Comparison of ENCODE assay signal across 9 cellular contexts in the genomic region with DNA sequence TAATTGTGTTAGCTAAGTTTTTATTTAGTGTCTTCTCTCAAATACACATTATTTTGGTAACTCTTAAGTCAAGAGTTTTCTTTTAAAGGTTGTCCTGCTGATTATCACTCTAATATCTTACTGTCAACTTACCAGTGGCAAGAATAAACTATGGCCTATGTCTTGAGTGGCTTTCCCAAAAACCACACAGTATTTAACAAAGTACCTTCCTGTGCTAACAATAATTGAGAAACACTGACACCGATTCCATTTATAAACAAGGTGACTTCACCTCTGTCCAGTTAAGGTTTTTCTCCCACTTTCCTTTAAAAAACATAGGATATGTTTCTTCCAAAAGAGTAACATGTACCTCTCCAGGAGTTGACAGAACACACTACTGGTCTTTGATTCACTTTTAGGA.
"Had no signal": no experiment of that assay in that cellular context is flagged by ENCODE, and none has a peak within 500 bp of the region (broad histone marks: within the 10 kb centered on the region; RNA-seq: fewer than 3 reads in every experiment).

No MANE protein-coding gene starts in this region.

- H3K4me3 Mint-ChIP-seq: GM23338, H9, HFFc6 had no signal

- H3K4me1 Mint-ChIP-seq: H9 had no signal

- DNase-seq: GM23248, GOT3, H7, H9, HCEC 1CT, HFFc6 had no signal

- H3K9me3 ChIP-seq: HAP-1 had no signal

- H3K27ac ChIP-seq: GM23248 had no signal

- H3K4me1 ChIP-seq: HAP-1 had no signal

- ATAC-seq: GM23338, HCT116 had no signal

- H3K4me3 ChIP-seq: GM23248, GM23338, HAP-1 had no signal

- H3K36me3 ChIP-seq: HAP-1 had no signal

- H3K9me3 Mint-ChIP-seq: GM23338, H9, HFFc6 had no signal

- H3K27ac Mint-ChIP-seq: GM23338, H9, HFFc6 had no signal
